Comparison of ENCODE assay signal across 1 cellular context in the genomic region with DNA sequence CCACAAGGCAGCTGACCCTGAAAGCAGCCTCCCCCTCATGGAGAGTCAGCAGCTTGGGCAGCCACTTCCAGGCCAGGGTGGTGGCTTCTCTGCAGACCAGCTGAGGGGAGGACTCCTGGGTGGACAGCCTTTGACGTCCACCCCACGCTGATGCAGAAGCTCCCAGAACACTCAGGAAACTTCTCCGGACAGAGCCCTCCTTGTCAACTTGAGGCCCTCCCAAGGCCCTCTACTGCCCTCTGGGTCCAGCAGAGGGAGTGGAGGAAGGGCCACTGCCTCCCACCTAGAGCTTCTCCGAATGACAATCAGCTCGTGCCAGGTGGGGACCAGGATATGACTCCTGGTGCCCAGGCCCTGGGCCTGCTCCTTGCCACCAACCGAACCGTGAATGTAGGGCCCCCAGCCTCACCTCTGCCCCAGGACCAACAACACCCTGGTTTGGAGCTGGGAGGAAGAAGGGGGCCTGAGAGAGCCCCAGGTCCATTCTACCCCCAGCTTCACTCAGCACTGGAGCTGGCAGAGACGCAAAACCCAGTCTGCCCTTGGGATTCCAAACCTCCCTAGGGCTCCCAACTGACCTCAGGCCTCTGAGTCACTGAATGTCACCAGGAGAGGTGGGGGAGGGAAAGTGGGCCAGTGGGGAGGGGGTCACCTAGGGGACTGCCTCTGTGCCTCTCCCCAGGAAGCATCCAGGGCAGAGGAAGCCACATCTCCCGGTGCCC.
TF ChIP-seq lines count a peak whose summit lies in the region.

No MANE protein-coding gene starts in this region.

TF ChIP-seq in HepG2, 621 proteins besides CTCF, POLR2A, EP300 and RAD21 (continued from another document and continues in another):
- TF ChIP-seq, protein P1, sequence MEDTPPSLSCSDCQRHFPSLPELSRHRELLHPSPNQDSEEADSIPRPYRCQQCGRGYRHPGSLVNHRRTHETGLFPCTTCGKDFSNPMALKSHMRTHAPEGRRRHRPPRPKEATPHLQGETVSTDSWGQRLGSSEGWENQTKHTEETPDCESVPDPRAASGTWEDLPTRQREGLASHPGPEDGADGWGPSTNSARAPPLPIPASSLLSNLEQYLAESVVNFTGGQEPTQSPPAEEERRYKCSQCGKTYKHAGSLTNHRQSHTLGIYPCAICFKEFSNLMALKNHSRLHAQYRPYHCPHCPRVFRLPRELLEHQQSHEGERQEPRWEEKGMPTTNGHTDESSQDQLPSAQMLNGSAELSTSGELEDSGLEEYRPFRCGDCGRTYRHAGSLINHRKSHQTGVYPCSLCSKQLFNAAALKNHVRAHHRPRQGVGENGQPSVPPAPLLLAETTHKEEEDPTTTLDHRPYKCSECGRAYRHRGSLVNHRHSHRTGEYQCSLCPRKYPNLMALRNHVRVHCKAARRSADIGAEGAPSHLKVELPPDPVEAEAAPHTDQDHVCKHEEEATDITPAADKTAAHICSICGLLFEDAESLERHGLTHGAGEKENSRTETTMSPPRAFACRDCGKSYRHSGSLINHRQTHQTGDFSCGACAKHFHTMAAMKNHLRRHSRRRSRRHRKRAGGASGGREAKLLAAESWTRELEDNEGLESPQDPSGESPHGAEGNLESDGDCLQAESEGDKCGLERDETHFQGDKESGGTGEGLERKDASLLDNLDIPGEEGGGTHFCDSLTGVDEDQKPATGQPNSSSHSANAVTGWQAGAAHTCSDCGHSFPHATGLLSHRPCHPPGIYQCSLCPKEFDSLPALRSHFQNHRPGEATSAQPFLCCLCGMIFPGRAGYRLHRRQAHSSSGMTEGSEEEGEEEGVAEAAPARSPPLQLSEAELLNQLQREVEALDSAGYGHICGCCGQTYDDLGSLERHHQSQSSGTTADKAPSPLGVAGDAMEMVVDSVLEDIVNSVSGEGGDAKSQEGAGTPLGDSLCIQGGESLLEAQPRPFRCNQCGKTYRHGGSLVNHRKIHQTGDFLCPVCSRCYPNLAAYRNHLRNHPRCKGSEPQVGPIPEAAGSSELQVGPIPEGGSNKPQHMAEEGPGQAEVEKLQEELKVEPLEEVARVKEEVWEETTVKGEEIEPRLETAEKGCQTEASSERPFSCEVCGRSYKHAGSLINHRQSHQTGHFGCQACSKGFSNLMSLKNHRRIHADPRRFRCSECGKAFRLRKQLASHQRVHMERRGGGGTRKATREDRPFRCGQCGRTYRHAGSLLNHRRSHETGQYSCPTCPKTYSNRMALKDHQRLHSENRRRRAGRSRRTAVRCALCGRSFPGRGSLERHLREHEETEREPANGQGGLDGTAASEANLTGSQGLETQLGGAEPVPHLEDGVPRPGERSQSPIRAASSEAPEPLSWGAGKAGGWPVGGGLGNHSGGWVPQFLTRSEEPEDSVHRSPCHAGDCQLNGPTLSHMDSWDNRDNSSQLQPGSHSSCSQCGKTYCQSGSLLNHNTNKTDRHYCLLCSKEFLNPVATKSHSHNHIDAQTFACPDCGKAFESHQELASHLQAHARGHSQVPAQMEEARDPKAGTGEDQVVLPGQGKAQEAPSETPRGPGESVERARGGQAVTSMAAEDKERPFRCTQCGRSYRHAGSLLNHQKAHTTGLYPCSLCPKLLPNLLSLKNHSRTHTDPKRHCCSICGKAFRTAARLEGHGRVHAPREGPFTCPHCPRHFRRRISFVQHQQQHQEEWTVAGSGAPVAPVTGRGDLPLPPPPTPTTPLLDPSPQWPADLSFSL (CRISPR knock-in tag; IDR thresholded peaks at IDR 0.05) = no peak
- no peak for TF ChIP-seq ZNF672 (CRISPR knock-in tag; IDR thresholded peaks at IDR 0.05)
- TF ChIP-seq NRL (CRISPR knock-in tag; IDR thresholded peaks at IDR 0.05; ENCODE audit: borderline replicate concordance) = no peak; the same call in 1 of the 2 replicates
- TF ChIP-seq AGO2 (optimal IDR thresholded peaks at IDR 0.05; ENCODE audit: low read depth, low read length) = no peak
- no peak for TF ChIP-seq ZKSCAN5 (CRISPR knock-in tag; IDR thresholded peaks at IDR 0.05)
- TF ChIP-seq, protein P2, sequence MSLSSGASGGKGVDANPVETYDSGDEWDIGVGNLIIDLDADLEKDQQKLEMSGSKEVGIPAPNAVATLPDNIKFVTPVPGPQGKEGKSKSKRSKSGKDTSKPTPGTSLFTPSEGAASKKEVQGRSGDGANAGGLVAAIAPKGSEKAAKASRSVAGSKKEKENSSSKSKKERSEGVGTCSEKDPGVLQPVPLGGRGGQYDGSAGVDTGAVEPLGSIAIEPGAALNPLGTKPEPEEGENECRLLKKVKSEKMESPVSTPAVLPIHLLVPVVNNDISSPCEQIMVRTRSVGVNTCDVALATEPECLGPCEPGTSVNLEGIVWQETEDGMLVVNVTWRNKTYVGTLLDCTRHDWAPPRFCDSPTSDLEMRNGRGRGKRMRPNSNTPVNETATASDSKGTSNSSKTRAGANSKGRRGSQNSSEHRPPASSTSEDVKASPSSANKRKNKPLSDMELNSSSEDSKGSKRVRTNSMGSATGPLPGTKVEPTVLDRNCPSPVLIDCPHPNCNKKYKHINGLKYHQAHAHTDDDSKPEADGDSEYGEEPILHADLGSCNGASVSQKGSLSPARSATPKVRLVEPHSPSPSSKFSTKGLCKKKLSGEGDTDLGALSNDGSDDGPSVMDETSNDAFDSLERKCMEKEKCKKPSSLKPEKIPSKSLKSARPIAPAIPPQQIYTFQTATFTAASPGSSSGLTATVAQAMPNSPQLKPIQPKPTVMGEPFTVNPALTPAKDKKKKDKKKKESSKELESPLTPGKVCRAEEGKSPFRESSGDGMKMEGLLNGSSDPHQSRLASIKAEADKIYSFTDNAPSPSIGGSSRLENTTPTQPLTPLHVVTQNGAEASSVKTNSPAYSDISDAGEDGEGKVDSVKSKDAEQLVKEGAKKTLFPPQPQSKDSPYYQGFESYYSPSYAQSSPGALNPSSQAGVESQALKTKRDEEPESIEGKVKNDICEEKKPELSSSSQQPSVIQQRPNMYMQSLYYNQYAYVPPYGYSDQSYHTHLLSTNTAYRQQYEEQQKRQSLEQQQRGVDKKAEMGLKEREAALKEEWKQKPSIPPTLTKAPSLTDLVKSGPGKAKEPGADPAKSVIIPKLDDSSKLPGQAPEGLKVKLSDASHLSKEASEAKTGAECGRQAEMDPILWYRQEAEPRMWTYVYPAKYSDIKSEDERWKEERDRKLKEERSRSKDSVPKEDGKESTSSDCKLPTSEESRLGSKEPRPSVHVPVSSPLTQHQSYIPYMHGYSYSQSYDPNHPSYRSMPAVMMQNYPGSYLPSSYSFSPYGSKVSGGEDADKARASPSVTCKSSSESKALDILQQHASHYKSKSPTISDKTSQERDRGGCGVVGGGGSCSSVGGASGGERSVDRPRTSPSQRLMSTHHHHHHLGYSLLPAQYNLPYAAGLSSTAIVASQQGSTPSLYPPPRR (CRISPR knock-in tag; IDR thresholded peaks at IDR 0.05; ENCODE audit: borderline replicate concordance) = no peak
- TF ChIP-seq HNF4A (CRISPR knock-in tag; IDR thresholded peaks at IDR 0.05) = peak; percentile 54
- TF ChIP-seq EHMT2 (IDR thresholded peaks at IDR 0.05; ENCODE audit: borderline replicate concordance, low read depth, low read length) = no peak
- TF ChIP-seq ZNF234 (CRISPR knock-in tag; conservative IDR thresholded peaks at IDR 0.05) = no peak
- no peak for TF ChIP-seq PHF21A (CRISPR knock-in tag; IDR thresholded peaks at IDR 0.05)
- TF ChIP-seq ADNP (CRISPR knock-in tag; IDR thresholded peaks at IDR 0.05) = no peak
- no peak for TF ChIP-seq ZNF3 (CRISPR knock-in tag; IDR thresholded peaks at IDR 0.05)
- peak; percentile 19; the same call in 1 of the 2 replicates for TF ChIP-seq ZNF768 (CRISPR knock-in tag; IDR thresholded peaks at IDR 0.05)
- TF ChIP-seq FOXO1 (CRISPR knock-in tag; IDR thresholded peaks at IDR 0.05) = 0 out of 2 replicates have a peak, but pooled peaks have one; percentile 24
- TF ChIP-seq CBX2 (IDR thresholded peaks at IDR 0.05; ENCODE audit: low read depth, low read length) = no peak
- no peak for TF ChIP-seq CBX2 (CRISPR knock-in tag; IDR thresholded peaks at IDR 0.05; ENCODE audit: low read depth)
- TF ChIP-seq TCF7L2 (IDR thresholded peaks at IDR 0.05; ENCODE audit: low read depth, low read length) = no peak
- no peak; the same call in 1 of the 2 replicates for TF ChIP-seq ZSCAN21 (CRISPR knock-in tag; IDR thresholded peaks at IDR 0.05; ENCODE audit: borderline replicate concordance)
- TF ChIP-seq SMYD3 (CRISPR knock-in tag; IDR thresholded peaks at IDR 0.05) = no peak
- TF ChIP-seq PCBP2 (optimal IDR thresholded peaks at IDR 0.05; ENCODE audit: low read depth, low read length, poor library complexity, severe bottlenecking) = no peak
- TF ChIP-seq, protein P3, sequence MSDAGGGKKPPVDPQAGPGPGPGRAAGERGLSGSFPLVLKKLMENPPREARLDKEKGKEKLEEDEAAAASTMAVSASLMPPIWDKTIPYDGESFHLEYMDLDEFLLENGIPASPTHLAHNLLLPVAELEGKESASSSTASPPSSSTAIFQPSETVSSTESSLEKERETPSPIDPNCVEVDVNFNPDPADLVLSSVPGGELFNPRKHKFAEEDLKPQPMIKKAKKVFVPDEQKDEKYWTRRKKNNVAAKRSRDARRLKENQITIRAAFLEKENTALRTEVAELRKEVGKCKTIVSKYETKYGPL (CRISPR knock-in tag; IDR thresholded peaks at IDR 0.05) = no peak
- no peak for TF ChIP-seq HDAC1 (CRISPR knock-in tag; IDR thresholded peaks at IDR 0.05)
- TF ChIP-seq, protein P4, sequence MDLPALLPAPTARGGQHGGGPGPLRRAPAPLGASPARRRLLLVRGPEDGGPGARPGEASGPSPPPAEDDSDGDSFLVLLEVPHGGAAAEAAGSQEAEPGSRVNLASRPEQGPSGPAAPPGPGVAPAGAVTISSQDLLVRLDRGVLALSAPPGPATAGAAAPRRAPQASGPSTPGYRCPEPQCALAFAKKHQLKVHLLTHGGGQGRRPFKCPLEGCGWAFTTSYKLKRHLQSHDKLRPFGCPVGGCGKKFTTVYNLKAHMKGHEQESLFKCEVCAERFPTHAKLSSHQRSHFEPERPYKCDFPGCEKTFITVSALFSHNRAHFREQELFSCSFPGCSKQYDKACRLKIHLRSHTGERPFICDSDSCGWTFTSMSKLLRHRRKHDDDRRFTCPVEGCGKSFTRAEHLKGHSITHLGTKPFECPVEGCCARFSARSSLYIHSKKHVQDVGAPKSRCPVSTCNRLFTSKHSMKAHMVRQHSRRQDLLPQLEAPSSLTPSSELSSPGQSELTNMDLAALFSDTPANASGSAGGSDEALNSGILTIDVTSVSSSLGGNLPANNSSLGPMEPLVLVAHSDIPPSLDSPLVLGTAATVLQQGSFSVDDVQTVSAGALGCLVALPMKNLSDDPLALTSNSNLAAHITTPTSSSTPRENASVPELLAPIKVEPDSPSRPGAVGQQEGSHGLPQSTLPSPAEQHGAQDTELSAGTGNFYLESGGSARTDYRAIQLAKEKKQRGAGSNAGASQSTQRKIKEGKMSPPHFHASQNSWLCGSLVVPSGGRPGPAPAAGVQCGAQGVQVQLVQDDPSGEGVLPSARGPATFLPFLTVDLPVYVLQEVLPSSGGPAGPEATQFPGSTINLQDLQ (CRISPR knock-in tag; IDR thresholded peaks at IDR 0.05) = no peak
- TF ChIP-seq NFE2L2 (IDR thresholded peaks at IDR 0.05; ENCODE audit: low read length) = no peak
- TF ChIP-seq GABPA (IDR thresholded peaks at IDR 0.05; ENCODE audit: low read depth, low read length) = no peak
- TF ChIP-seq GABPA (CRISPR knock-in tag; IDR thresholded peaks at IDR 0.05; ENCODE audit: low read depth) = no peak
- TF ChIP-seq ZNF549 (CRISPR knock-in tag; IDR thresholded peaks at IDR 0.05) = no peak
- no peak for TF ChIP-seq SNAPC2 (CRISPR knock-in tag; IDR thresholded peaks at IDR 0.05)
- TF ChIP-seq ZNF570 (CRISPR knock-in tag; IDR thresholded peaks at IDR 0.05; ENCODE audit: borderline replicate concordance) = no peak
- TF ChIP-seq ZNF12 (CRISPR knock-in tag; IDR thresholded peaks at IDR 0.05) = no peak
- no peak for TF ChIP-seq ARNT (IDR thresholded peaks at IDR 0.05)
- TF ChIP-seq ZFP37 (CRISPR knock-in tag; IDR thresholded peaks at IDR 0.05; ENCODE audit: borderline replicate concordance) = peak; percentile 61; the same call in 1 of the 2 replicates
- TF ChIP-seq, protein P5, sequence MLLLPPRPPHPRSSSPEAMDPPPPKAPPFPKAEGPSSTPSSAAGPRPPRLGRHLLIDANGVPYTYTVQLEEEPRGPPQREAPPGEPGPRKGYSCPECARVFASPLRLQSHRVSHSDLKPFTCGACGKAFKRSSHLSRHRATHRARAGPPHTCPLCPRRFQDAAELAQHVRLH (CRISPR knock-in tag; IDR thresholded peaks at IDR 0.05; ENCODE audit: borderline replicate concordance, low read depth) = no peak
- no peak for TF ChIP-seq ZNF432 (CRISPR knock-in tag; IDR thresholded peaks at IDR 0.05; ENCODE audit: borderline replicate concordance)
- TF ChIP-seq ZNF816 (CRISPR knock-in tag; IDR thresholded peaks at IDR 0.05; ENCODE audit: borderline replicate concordance) = no peak
- TF ChIP-seq ZNF10 (CRISPR knock-in tag; IDR thresholded peaks at IDR 0.05; ENCODE audit: borderline replicate concordance, low read depth) = no peak
- TF ChIP-seq ZFP90 (CRISPR knock-in tag; IDR thresholded peaks at IDR 0.05; ENCODE audit: borderline replicate concordance) = no peak
- TF ChIP-seq, protein P6, sequence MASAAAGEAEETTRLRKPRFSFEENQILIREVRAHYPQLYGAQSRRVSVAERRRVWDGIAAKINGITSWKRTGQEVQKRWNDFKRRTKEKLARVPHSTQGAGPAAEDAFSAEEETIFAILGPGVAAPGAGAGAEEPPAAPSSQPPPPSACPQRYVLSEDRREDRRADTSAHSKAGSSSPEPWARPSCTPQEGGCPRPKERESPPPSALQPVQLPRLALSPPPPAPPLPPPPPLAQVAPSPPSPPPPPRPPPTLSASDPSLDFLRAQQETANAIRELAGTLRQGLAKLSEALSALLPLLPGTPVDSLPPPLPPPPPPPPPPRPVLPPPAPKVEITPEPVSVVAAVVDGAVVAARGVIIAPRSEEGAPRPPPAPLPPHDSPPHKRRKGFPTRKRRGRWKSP (CRISPR knock-in tag; IDR thresholded peaks at IDR 0.05) = no peak
- TF ChIP-seq ZNF20 (CRISPR knock-in tag; IDR thresholded peaks at IDR 0.05) = no peak
- TF ChIP-seq ZNF34 (CRISPR knock-in tag; IDR thresholded peaks at IDR 0.05; ENCODE audit: borderline replicate concordance) = no peak
- no peak for TF ChIP-seq ZNF720 (CRISPR knock-in tag; IDR thresholded peaks at IDR 0.05)
- no peak for TF ChIP-seq CENPT (CRISPR knock-in tag; IDR thresholded peaks at IDR 0.05; ENCODE audit: low read depth)
- TF ChIP-seq ELF1 (CRISPR knock-in tag; IDR thresholded peaks at IDR 0.05) = no peak
- no peak for TF ChIP-seq EZH2 (conservative IDR thresholded peaks at IDR 0.05; ENCODE audit: low read depth, low read length)
- TF ChIP-seq, protein P7, sequence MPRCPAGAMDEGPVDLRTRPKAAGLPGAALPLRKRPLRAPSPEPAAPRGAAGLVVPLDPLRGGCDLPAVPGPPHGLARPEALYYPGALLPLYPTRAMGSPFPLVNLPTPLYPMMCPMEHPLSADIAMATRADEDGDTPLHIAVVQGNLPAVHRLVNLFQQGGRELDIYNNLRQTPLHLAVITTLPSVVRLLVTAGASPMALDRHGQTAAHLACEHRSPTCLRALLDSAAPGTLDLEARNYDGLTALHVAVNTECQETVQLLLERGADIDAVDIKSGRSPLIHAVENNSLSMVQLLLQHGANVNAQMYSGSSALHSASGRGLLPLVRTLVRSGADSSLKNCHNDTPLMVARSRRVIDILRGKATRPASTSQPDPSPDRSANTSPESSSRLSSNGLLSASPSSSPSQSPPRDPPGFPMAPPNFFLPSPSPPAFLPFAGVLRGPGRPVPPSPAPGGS (CRISPR knock-in tag; IDR thresholded peaks at IDR 0.05) = peak; percentile 82; the same call in 1 of the 2 replicates
- no peak for TF ChIP-seq MIER2 (CRISPR knock-in tag; IDR thresholded peaks at IDR 0.05)
- TF ChIP-seq CCDC6 (CRISPR knock-in tag; IDR thresholded peaks at IDR 0.05) = no peak
- no peak for TF ChIP-seq CENPX (CRISPR knock-in tag; IDR thresholded peaks at IDR 0.05)
- no peak for TF ChIP-seq ZNF382 (CRISPR knock-in tag; IDR thresholded peaks at IDR 0.05; ENCODE audit: borderline replicate concordance)
